ENCODE assay signal across 13 cellular contexts in the genomic region with DNA sequence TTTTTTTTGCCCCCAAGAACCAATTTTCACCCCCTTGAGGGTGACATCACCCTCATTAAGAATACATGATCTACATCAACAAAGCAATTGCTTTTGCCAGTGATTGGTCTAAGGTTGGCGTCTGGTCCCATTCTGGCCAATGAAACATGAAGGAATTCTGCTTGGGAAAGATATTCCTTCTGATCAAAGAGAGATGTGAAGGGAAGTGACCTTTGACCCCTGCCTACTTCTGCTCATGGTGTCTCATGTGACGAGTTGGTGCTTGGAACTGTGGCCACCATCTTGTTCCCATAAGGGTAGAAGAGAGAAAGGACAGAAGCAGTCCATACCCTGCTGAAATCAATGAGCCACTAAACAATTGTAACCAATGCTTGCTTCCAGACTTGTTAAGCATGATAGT.
"Had no signal": no experiment of that assay in that cellular context is flagged by ENCODE, and none has a peak within 500 bp of the region (broad histone marks: within the 10 kb centered on the region; RNA-seq: fewer than 3 reads in every experiment).

No MANE protein-coding gene starts in this region.

- H3K4me3 Mint-ChIP-seq: activated T-cell treated with anti-CD3 and anti-CD28 coated beads, Interleukin-2, amount 50 U/mL, for 24 hours; endodermal cell had no signal

- H3K27ac ChIP-seq: pancreas, sigmoid colon, tibial nerve, uterus had no signal

- H3K36me3 ChIP-seq: pancreas, sigmoid colon, tibial nerve, uterus had no signal

- H3K4me3 ChIP-seq: pancreas, sigmoid colon, tibial nerve, uterus had no signal

- DNase-seq: activated CD4-positive, CD25-positive, alpha-beta regulatory T cell; activated effector memory CD4-positive, alpha-beta T cell treated with Interleukin-2 at 50 U/mL for 16 hours; activated T-cell treated with anti-CD3 and anti-CD28 coated beads, Interleukin-2, amount 50 U/mL, for 24 hours; anterior cingulate cortex; endodermal cell; head of caudate nucleus; mesendoderm; sigmoid colon; stimulated activated CD4-positive, alpha-beta T cell treated with anti-CD3 and anti-CD28 coated beads, Interleukin-1b, Interleukin-23, amount 100 ng/mL, for 48 hours; uterus had no signal

- H3K27me3 ChIP-seq: pancreas, sigmoid colon, tibial nerve, uterus had no signal

- H3K9me3 ChIP-seq: pancreas, sigmoid colon, tibial nerve, uterus had no signal

- H3K27me3 Mint-ChIP-seq: activated T-cell treated with anti-CD3 and anti-CD28 coated beads, Interleukin-2, amount 50 U/mL, for 24 hours had no signal

- H3K27ac Mint-ChIP-seq: endodermal cell had no signal

- H3K4me1 ChIP-seq: pancreas, tibial nerve, uterus had no signal

- H3K36me3 Mint-ChIP-seq: stimulated activated effector memory CD8-positive, alpha-beta T cell treated with anti-CD3 and anti-CD28 coated beads, Interleukin-12 subunit alpha, Interleukin-12 subunit beta, amount 100 ng/mL, for 72 hours had no signal
